Comparison of ENCODE assay signal across 1 cellular context in genomic region chr4:148935179-148935578, GRCh38.
TF ChIP-seq lines count a peak whose summit lies in the region.

No MANE protein-coding gene starts in this region.

TF ChIP-seq in GM23338, 12 proteins besides CTCF, POLR2A, EP300 and RAD21 (continued from another document):
- no peak for TF ChIP-seq REST (IDR thresholded peaks at IDR 0.05; ENCODE audit: unreplicated experiment)
